In genomic region chr16:87947356-87948118, GRCh38 we compare ENCODE assay signal across 15 cellular contexts. TPM values are rescaled to one million over a fixed set of nuclear protein-coding genes. Genes with fewer than 3 reads are reported as not detected.
DNase-seq lines count a peak whose midpoint lies in the region; ATAC-seq and TF ChIP-seq lines count a peak whose summit lies in the region.
"Had no signal": no experiment of that assay in that cellular context is flagged by ENCODE, and none has a peak within 500 bp of the region (broad histone marks: within the 10 kb centered on the region; RNA-seq: fewer than 3 reads in every experiment).

No MANE protein-coding gene starts in this region.

- peak overlapping the region; percentile 45 to 90 for H3K27ac Mint-ChIP-seq in natural killer cell treated with Interleukin-12 subunit alpha and Interleukin-12 subunit beta and Interleukin-15 and Interleukin-18, amount 100 ng/mL, for 72 hours
- H3K27ac Mint-ChIP-seq in natural killer cell (peak overlapping the region in 1 of 2 donors; percentile 75), naive B cell (peak overlapping the region; percentile 79 to 97 (median 96))
- H3K27ac Mint-ChIP-seq in activated naive CD8-positive, alpha-beta T cell treated with anti-CD3 and anti-CD28 coated beads, Interleukin-2, amount 50 U/mL, for 24 hours = peak overlapping the region; percentile 82

- peaks cover 5% of the 10 kb centered on the region for H3K4me1 ChIP-seq in upper lobe of right lung
- peaks cover 3 to 42% (median 10%) of the 10 kb centered on the region in 9 donors for H3K4me1 ChIP-seq in heart right ventricle

- H3K9me3 ChIP-seq in upper lobe of right lung (no peaks in the 10 kb centered on the region), heart right ventricle (no peaks in the 10 kb centered on the region)
- H3K9me3 ChIP-seq: pancreas, tibial artery had no signal

- DNase-seq in natural killer cell treated with Interleukin-12 subunit alpha and Interleukin-12 subunit beta and Interleukin-15 and Interleukin-18, amount 100 ng/mL, for 72 hours (ENCODE audit: low spot score) = peak; percentile 34
- DNase-seq in natural killer cell (no peak), naive B cell (no peak), upper lobe of right lung (no peak), heart right ventricle (no peak), NCI-H1092 (lab: John Stamatoyannopoulos, UW) (no peak)
- no peak for DNase-seq in activated naive CD8-positive, alpha-beta T cell treated with anti-CD3 and anti-CD28 coated beads, Interleukin-2, amount 50 U/mL, for 24 hours
- DNase-seq: activated T-cell treated with anti-CD3 and anti-CD28 coated beads, Interleukin-2, amount 50 U/mL, for 4 hours; NCI-H1105; stimulated activated CD4-positive, alpha-beta T cell treated with anti-CD3 and anti-CD28 coated beads, Interleukin-4, amount 100 ng/mL, for 4 hours had no signal

- peaks cover 12 to 17% of the 10 kb centered on the region in 2 donors for H3K4me1 Mint-ChIP-seq in natural killer cell treated with Interleukin-12 subunit alpha and Interleukin-12 subunit beta and Interleukin-15 and Interleukin-18, amount 100 ng/mL, for 72 hours (ENCODE audit: low read depth in 2 of 2)
- H3K4me1 Mint-ChIP-seq in natural killer cell = peaks cover 14 to 20% of the 10 kb centered on the region in 2 donors
- H3K4me1 Mint-ChIP-seq in activated naive CD8-positive, alpha-beta T cell treated with anti-CD3 and anti-CD28 coated beads, Interleukin-2, amount 50 U/mL, for 24 hours = peaks cover 33% of the 10 kb centered on the region
- peaks cover 27 to 43% (median 40%) of the 10 kb centered on the region in 3 donors for H3K4me1 Mint-ChIP-seq in naive B cell

- no peak overlapping the region for H3K4me3 Mint-ChIP-seq in natural killer cell treated with Interleukin-12 subunit alpha and Interleukin-12 subunit beta and Interleukin-15 and Interleukin-18, amount 100 ng/mL, for 72 hours
- H3K4me3 Mint-ChIP-seq in natural killer cell (no peak overlapping the region), naive B cell (peak overlapping the region; percentile 48 to 84 (median 76))
- no peak overlapping the region for H3K4me3 Mint-ChIP-seq in activated naive CD8-positive, alpha-beta T cell treated with anti-CD3 and anti-CD28 coated beads, Interleukin-2, amount 50 U/mL, for 24 hours
- H3K4me3 Mint-ChIP-seq: activated T-cell treated with anti-CD3 and anti-CD28 coated beads, Interleukin-2, amount 50 U/mL, for 4 hours; central memory CD8-positive, alpha-beta T cell had no signal

- TF ChIP-seq CTCF in natural killer cell (IDR thresholded peaks at IDR 0.05) (no peak), upper lobe of right lung (IDR thresholded peaks at IDR 0.05) (no peak), heart right ventricle (IDR thresholded peaks at IDR 0.05) (no peak)

- H3K36me3 ChIP-seq in upper lobe of right lung (no peaks in the 10 kb centered on the region), heart right ventricle (no peaks in the 10 kb centered on the region)
- H3K36me3 ChIP-seq: pancreas, tibial artery had no signal

- H3K27me3 ChIP-seq in upper lobe of right lung = no peaks in the 10 kb centered on the region
- H3K27me3 ChIP-seq in heart right ventricle = no peaks in the 10 kb centered on the region
- H3K27me3 ChIP-seq: pancreas had no signal

- H3K36me3 Mint-ChIP-seq in natural killer cell treated with Interleukin-12 subunit alpha and Interleukin-12 subunit beta and Interleukin-15 and Interleukin-18, amount 100 ng/mL, for 72 hours = peaks cover 5% of the 10 kb centered on the region
- H3K36me3 Mint-ChIP-seq in natural killer cell (no peaks in the 10 kb centered on the region), naive B cell (no peaks in the 10 kb centered on the region)
- H3K36me3 Mint-ChIP-seq in activated naive CD8-positive, alpha-beta T cell treated with anti-CD3 and anti-CD28 coated beads, Interleukin-2, amount 50 U/mL, for 24 hours (ENCODE audit: low read depth) = peaks cover 5% of the 10 kb centered on the region

- H3K9me3 Mint-ChIP-seq in natural killer cell treated with Interleukin-12 subunit alpha and Interleukin-12 subunit beta and Interleukin-15 and Interleukin-18, amount 100 ng/mL, for 72 hours = no peaks in the 10 kb centered on the region
- H3K9me3 Mint-ChIP-seq in natural killer cell = no peaks in the 10 kb centered on the region
- H3K9me3 Mint-ChIP-seq in activated naive CD8-positive, alpha-beta T cell treated with anti-CD3 and anti-CD28 coated beads, Interleukin-2, amount 50 U/mL, for 24 hours = no peaks in the 10 kb centered on the region
- H3K9me3 Mint-ChIP-seq in naive B cell = no peaks in the 10 kb centered on the region
- H3K9me3 Mint-ChIP-seq: activated T-cell treated with anti-CD3 and anti-CD28 coated beads, Interleukin-2, amount 50 U/mL, for 4 hours; central memory CD8-positive, alpha-beta T cell had no signal

- H3K27ac ChIP-seq in upper lobe of right lung = peak overlapping the region; percentile 72
- H3K27ac ChIP-seq in heart right ventricle = peak overlapping the region in 1 of 10 donors; percentile 82
- H3K27ac ChIP-seq: tibial artery had no signal

- H3K4me3 ChIP-seq in upper lobe of right lung = no peak overlapping the region
- no peak overlapping the region for H3K4me3 ChIP-seq in heart right ventricle
- H3K4me3 ChIP-seq: pancreas, tibial artery had no signal

- peaks cover 0 to 3% of the 10 kb centered on the region in 2 donors for H3K27me3 Mint-ChIP-seq in natural killer cell treated with Interleukin-12 subunit alpha and Interleukin-12 subunit beta and Interleukin-15 and Interleukin-18, amount 100 ng/mL, for 72 hours
- H3K27me3 Mint-ChIP-seq in natural killer cell (ENCODE audit: low read depth in 2 of 2) (peaks cover 7 to 14% of the 10 kb centered on the region in 2 donors), naive B cell (peaks cover 0 to 3% (median 0%) of the 10 kb centered on the region in 3 donors)
- peaks cover 2% of the 10 kb centered on the region for H3K27me3 Mint-ChIP-seq in activated naive CD8-positive, alpha-beta T cell treated with anti-CD3 and anti-CD28 coated beads, Interleukin-2, amount 50 U/mL, for 24 hours

- WGBS in heart right ventricle, 2 donors = 87 to 89% methylated on average over 22 of the region's 22 CpGs

- intact Hi-C loops in natural killer cell (cut with micrococcal nuclease) (no loop called here), upper lobe of right lung (cut with DNase I) (no loop called here), heart right ventricle (cut with DNase I) (no loop called here)

- no peak for ATAC-seq in natural killer cell treated with Interleukin-12 subunit alpha and Interleukin-12 subunit beta and Interleukin-15 and Interleukin-18, amount 100 ng/mL, for 72 hours
- no peak for ATAC-seq in natural killer cell
- no peak for ATAC-seq in activated naive CD8-positive, alpha-beta T cell treated with anti-CD3 and anti-CD28 coated beads, Interleukin-2, amount 50 U/mL, for 24 hours
- no peak for ATAC-seq in naive B cell (ENCODE audit: low read depth in 2 of 2)
- ATAC-seq in upper lobe of right lung = no peak
- no peak for ATAC-seq in GM19463 (IDR thresholded peaks at IDR 0.05; ENCODE audit: unreplicated experiment)
- ATAC-seq in heart right ventricle = no peak
- ATAC-seq: activated T-cell treated with anti-CD3 and anti-CD28 coated beads, Interleukin-2, amount 50 U/mL, for 4 hours; pancreas had no signal

RNA-seq across cellular contexts. Expression of gene BANP, which starts 3.7 kb away (rescaled TPM):
- total RNA-seq in natural killer cell treated with Interleukin-12 subunit alpha and Interleukin-12 subunit beta and Interleukin-15 and Interleukin-18, amount 100 ng/mL, for 72 hours = 10 to 100 TPM; 31.3 to 59.2 TPM
- total RNA-seq in natural killer cell (100 to 1,000 TPM in 2 of 3 donors, 10 to 100 TPM in 1; 88.8 to 117 (median 117) TPM), upper lobe of right lung (20.6 TPM), heart right ventricle (10 to 100 TPM in 9 of 10 donors, 1 to 10 TPM in 1; 9.3 to 20.4 (median 14.3) TPM)
- polyA plus RNA-seq in naive B cell (ENCODE audit: low read depth in 6 of 6) (10 to 100 TPM; 24.3 to 40.1 (median 28.5) TPM), heart right ventricle (10 to 100 TPM in 1 of 2 donors, 1 to 10 TPM in 1; 6.1 to 11.3 TPM)

RNA-seq across cellular contexts. Expression of gene CA5A, which starts 11.2 kb away (rescaled TPM):
- total RNA-seq in natural killer cell treated with Interleukin-12 subunit alpha and Interleukin-12 subunit beta and Interleukin-15 and Interleukin-18, amount 100 ng/mL, for 72 hours = not detected
- not detected for total RNA-seq in natural killer cell
- polyA plus RNA-seq in naive B cell (ENCODE audit: low read depth in 6 of 6) = not detected
- total RNA-seq in upper lobe of right lung = not detected
- total RNA-seq in heart right ventricle = under 1 TPM in 4 of 10 donors, not detected in 6; 0.15 to 0.65 (median 0.27) TPM
- polyA plus RNA-seq in heart right ventricle = under 1 TPM in 1 of 2 donors, not detected in 1; 0.29 TPM
- total RNA-seq: pancreas had no signal
- polyA plus RNA-seq: keratinocyte had no signal

Comparison
In these comparisons a context has a peak if more than half of its experiments do, and no peak if none do; other contexts are left out.
1. H3K4me3 Mint-ChIP-seq: peak in naive B cell (8 of 8); none in natural killer cell treated with Interleukin-12 subunit alpha and Interleukin-12 subunit beta and Interleukin-15 and Interleukin-18, amount 100 ng/mL, for 72 hours (single experiment), natural killer cell (single experiment) and activated naive CD8-positive, alpha-beta T cell treated with anti-CD3 and anti-CD28 coated beads, Interleukin-2, amount 50 U/mL, for 24 hours (single experiment).